In the genomic region with DNA sequence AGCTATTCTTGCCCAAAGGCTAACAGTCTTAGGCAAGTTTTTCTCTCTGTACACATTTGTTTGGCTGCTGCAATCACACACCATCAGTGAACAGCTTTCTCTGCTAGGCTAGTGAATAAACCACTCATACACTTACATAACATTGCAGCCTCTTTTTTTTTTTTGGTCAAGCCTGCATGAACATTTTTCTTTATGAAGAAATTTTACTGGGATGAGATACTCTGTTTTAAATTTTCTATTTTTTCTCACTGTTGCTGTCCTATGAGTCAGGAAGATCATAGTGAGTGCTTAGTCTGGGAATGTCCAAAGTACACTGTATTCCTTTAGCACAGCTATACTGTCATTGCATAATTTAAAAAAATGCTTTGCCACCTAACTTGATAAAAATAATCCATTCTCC, we compare ENCODE assay signal across 11 cellular contexts. TPM values are rescaled to one million over a fixed set of nuclear protein-coding genes. Genes with fewer than 3 reads are reported as not detected.
DNase-seq lines count a peak whose midpoint lies in the region; ATAC-seq and TF ChIP-seq lines count a peak whose summit lies in the region.
"Had no signal": no experiment of that assay in that cellular context is flagged by ENCODE, and none has a peak within 500 bp of the region (broad histone marks: within the 10 kb centered on the region; RNA-seq: fewer than 3 reads in every experiment).

No MANE protein-coding gene starts in this region.

- no peak for TF ChIP-seq CTCF in astrocyte of the cerebellum (IDR thresholded peaks at IDR 0.05; ENCODE audit: low read depth, low read length, missing control alignments)
- no peak for TF ChIP-seq CTCF in gastrocnemius medialis (IDR thresholded peaks at IDR 0.05 in 4 of 5, conservative IDR thresholded peaks at IDR 0.05 in 1 of 5)

- H3K9me3 ChIP-seq in gastrocnemius medialis: no peaks in the 10 kb centered on the region

- no peaks in the 10 kb centered on the region for H3K27me3 ChIP-seq in gastrocnemius medialis

- ATAC-seq in left cardiac atrium (peak; percentile 78 to 94), gastrocnemius medialis (peak; percentile 70 to 90), HG03175 (IDR thresholded peaks at IDR 0.05; ENCODE audit: unreplicated experiment) (no peak)

- DNase-seq in GM03348 (ENCODE audit: low spot score) (peak; percentile 82), astrocyte of the cerebellum (ENCODE audit: low read depth) (peak; percentile 13), left cardiac atrium (no peak), gastrocnemius medialis (no peak), ecto neural progenitor cell (ENCODE audit: low spot score) (no peak), LoVo (ENCODE audit: low spot score) (no peak)
- no peak for DNase-seq in activated CD8-positive, alpha-beta memory T cell treated with anti-CD3 and anti-CD28 coated beads for 24 hours
- DNase-seq: activated B cell treated with CpG ODN at 0.5 μM for 24 hours; MV-4-11; stimulated activated CD8-positive, alpha-beta memory T cell treated with anti-CD3 and anti-CD28 coated beads, Interleukin-4, amount 100 ng/mL, for 48 hours had no signal

- H3K4me3 ChIP-seq in astrocyte of the cerebellum (ENCODE audit: low read depth, low read length) (no peak overlapping the region), gastrocnemius medialis (no peak overlapping the region)

- peak overlapping the region in 2 of 4 donors; percentile 2 to 49 for H3K27ac ChIP-seq in gastrocnemius medialis

- intact Hi-C loops in left cardiac atrium (cut with DNase I): loop anchor here in 1 of 2 donors (10.0 kb wide), 1 partner anchor 48 kb away; no protein-coding TSS in a partner anchor
- intact Hi-C loops in gastrocnemius medialis (cut with DNase I; ENCODE audit: low total_unique reads): loop anchor here (5.0 kb wide), 1 partner anchor 49 kb away; no protein-coding TSS in a partner anchor

- in situ Hi-C loops in astrocyte of the cerebellum (cut with HindIII; ENCODE audit: low sequenced_read_pairs): no loop called here
- in situ Hi-C loops in gastrocnemius medialis (cut with MboI; ENCODE audit: low sequenced_read_pairs in 4 of 4): loop anchor here in 2 of 4 donors (5.0 to 25.0 kb wide), 2 partner anchors 36 to 109 kb away; no protein-coding TSS in a partner anchor

- H3K36me3 ChIP-seq in gastrocnemius medialis: no peaks in the 10 kb centered on the region

- H3K4me1 ChIP-seq in gastrocnemius medialis: peaks cover 45 to 61% of the 10 kb centered on the region in 2 donors

- no peak for TF ChIP-seq POLR2A in gastrocnemius medialis (IDR thresholded peaks at IDR 0.05)

RNA-seq across cellular contexts. Expression of gene ROCK1, which starts 58.5 kb away (rescaled TPM):
- total RNA-seq in left cardiac atrium (10 to 100 TPM; 36.3 to 39.1 TPM), gastrocnemius medialis (10 to 100 TPM; 11.0 to 15.7 (median 12.7) TPM)

Comparison
In these comparisons a context has a peak if more than half of its experiments do, and no peak if none do; other contexts are left out.
1. DNase-seq: peak in GM03348 (single experiment) and astrocyte of the cerebellum (single experiment); none in left cardiac atrium (single experiment), gastrocnemius medialis (0 of 2), ecto neural progenitor cell (single experiment), LoVo (single experiment) and activated CD8-positive, alpha-beta memory T cell treated with anti-CD3 and anti-CD28 coated beads for 24 hours (single experiment).